Comparison of ENCODE assay signal across 8 cellular contexts in the genomic region with DNA sequence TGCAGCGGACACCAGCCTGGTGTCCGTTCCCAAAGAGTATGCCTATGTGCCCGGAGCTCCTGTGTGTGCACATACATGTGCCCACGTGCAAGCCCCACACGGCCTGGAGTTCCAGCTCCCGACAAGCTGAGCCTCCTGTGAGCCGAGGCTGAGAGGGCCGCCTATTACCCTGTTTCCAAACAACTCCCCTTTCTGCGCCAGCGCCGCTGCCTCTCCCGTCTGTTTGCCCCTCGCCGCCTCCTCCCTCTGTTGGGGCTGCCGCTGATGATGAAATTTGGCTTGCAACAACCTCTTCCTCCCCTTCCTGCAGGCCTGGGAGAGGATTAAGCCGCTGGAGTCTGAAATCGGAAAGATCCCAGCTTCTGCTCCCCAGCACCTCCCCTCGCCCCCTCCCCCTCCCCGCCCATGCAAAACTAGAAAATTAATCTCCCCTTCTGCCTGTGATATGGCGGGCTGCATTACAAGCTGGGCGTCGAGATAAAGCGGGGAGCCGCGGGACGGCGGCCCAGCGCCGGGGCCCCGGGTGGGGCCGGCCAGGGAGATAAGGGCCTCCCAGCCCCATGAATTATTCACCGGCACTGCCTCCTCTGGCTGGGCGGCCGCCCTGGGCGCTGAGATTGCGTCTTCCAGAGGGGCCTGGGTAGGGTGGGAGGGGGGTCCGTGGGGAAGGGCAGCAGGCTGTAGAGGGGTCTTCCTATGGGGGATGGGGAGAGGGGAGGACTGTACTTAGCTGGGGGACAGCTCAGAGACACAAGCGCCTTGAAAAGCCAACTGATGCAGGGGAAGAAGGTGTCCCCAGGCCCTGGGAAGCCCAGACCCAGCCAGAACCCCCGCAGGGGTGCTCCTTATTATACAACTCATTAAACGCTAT. TPM values are rescaled to one million over a fixed set of nuclear protein-coding genes. Genes with fewer than 3 reads are reported as not detected.
DNase-seq lines count a peak whose midpoint lies in the region; ATAC-seq lines count a peak whose summit lies in the region.

No MANE protein-coding gene starts in this region.

- no peaks in the 10 kb centered on the region for H4K20me1 ChIP-seq in GM23248 (ENCODE audit: insufficient read depth)

- H3K36me3 Mint-ChIP-seq in T-helper 17 cell (ENCODE audit: low read depth), result peaks cover 15% of the 10 kb centered on the region

- intact Hi-C loops in Right ventricle myocardium superior (cut with DNase I), result no loop called here

- DNase-seq in GM23248 (peak; percentile 75), SIG-M5 treated with dmso at 0.1 percent for 504 hours (lab: John Stamatoyannopoulos, UW; ENCODE audit: unreplicated experiment) (peak; percentile 94), Right ventricle myocardium superior (peak; percentile 86), T-helper 17 cell (no peak), G401 (ENCODE audit: low spot score) (no peak)
- no peak for DNase-seq in activated CD4-positive, CD25-positive, alpha-beta regulatory T cell (lab: John Stamatoyannopoulos, UW)

- peak overlapping the region; percentile 23 for H3K9ac ChIP-seq in GM23248
- H3K9ac ChIP-seq in rectal smooth muscle tissue (ENCODE audit: low read length), result no peak overlapping the region

- H3K27me3 ChIP-seq in GM23248 (replicated peaks; ENCODE audit: insufficient read depth), result peaks cover 9% of the 10 kb centered on the region; the same call in 1 of the 2 replicates
- H3K27me3 ChIP-seq in rectal smooth muscle tissue (ENCODE audit: control insufficient read depth, insufficient read depth, low read length), result peaks cover 3% of the 10 kb centered on the region

- H3K79me2 ChIP-seq in GM23248 (ENCODE audit: insufficient read depth), result no peaks in the 10 kb centered on the region

- no peak overlapping the region for H3K27ac Mint-ChIP-seq in T-helper 17 cell

- ATAC-seq in Right ventricle myocardium superior (ENCODE audit: poor library complexity), result peak; percentile 88
- no peak for ATAC-seq in GM21447 (IDR thresholded peaks at IDR 0.05; ENCODE audit: unreplicated experiment)
- ATAC-seq in T-helper 17 cell, result no peak

- H3K4me3 ChIP-seq in GM23248 (peak overlapping the region; percentile 59), rectal smooth muscle tissue (ENCODE audit: low read length) (peak overlapping the region; percentile 38)

- peak overlapping the region; percentile 92 for H2AFZ ChIP-seq in GM23248

- H3K36me3 ChIP-seq in GM23248 (ENCODE audit: low read depth) (no peaks in the 10 kb centered on the region), rectal smooth muscle tissue (ENCODE audit: control insufficient read depth, insufficient read depth, low read length) (no peaks in the 10 kb centered on the region)

- H3K4me2 ChIP-seq in GM23248 (ENCODE audit: unreplicated experiment), result peak overlapping the region; percentile 89

- no peaks in the 10 kb centered on the region for H3F3A ChIP-seq in GM23248 (ENCODE audit: insufficient read depth)

- H3K27ac ChIP-seq in GM23248 (no peak overlapping the region), rectal smooth muscle tissue (ENCODE audit: low read depth, low read length) (no peak overlapping the region)

- H3K4me1 Mint-ChIP-seq in T-helper 17 cell, result peaks cover 7% of the 10 kb centered on the region

- in situ Hi-C loops in GM23248 (cut with MboI) (loop anchor here (10.0 to 25.0 kb wide), 2 partner anchors 188 to 276 kb away; no protein-coding TSS in a partner anchor), G401 (cut with HindIII; ENCODE audit: low sequenced_read_pairs) (no loop called here)

- H3K9me2 ChIP-seq in GM23248 (ENCODE audit: insufficient read depth), result no peaks in the 10 kb centered on the region

- H3K4me1 ChIP-seq in GM23248 (ENCODE audit: insufficient read depth) (no peaks in the 10 kb centered on the region), rectal smooth muscle tissue (ENCODE audit: control insufficient read depth, insufficient read depth, low read length) (no peaks in the 10 kb centered on the region)

- 11 to 13% methylated on average over 35 to 40 of the region's 40 CpGs for WGBS in GM23248 (ENCODE audit: low coverage in 1 of 2, low lambda C conversion rate in 2 of 2, missing lambda C conversion rate in 2 of 2), 2 experiments

- H3K9me3 ChIP-seq in GM23248 (ENCODE audit: low read depth), result no peaks in the 10 kb centered on the region
- H3K9me3 ChIP-seq in T-helper 17 cell (ENCODE audit: control insufficient read depth, low read length, poor library complexity, severe bottlenecking), result no peaks in the 10 kb centered on the region

- peaks cover 67% of the 10 kb centered on the region for H3K27me3 Mint-ChIP-seq in T-helper 17 cell

- no peak overlapping the region for H3K4me3 Mint-ChIP-seq in T-helper 17 cell

RNA-seq across cellular contexts. Expression of a gene that starts 6.8 kb away (rescaled TPM):
- 0.13 and 1.9 TPM in 2 replicates for total RNA-seq in GM23248 (2014; rRNA removed; shearing (Covaris generic))
- polyA plus RNA-seq in GM23248 (2016; fragmentation: Nextera tagmentation; extraction: Ambion mirVana), result 0.95 and 1.4 TPM in 2 replicates
- total RNA-seq in Right ventricle myocardium superior, result 1.6 TPM
- 1 to 10 TPM in 1 of 2 donors, under 1 TPM in 1; 0.17 to 1.1 TPM for total RNA-seq in T-helper 17 cell
- 9.2 and 13.1 TPM in 2 replicates for total RNA-seq in G401 (2014; rRNA removed; shearing (Covaris generic))

RNA-seq across cellular contexts. Expression of a gene that starts 25.4 kb away (rescaled TPM):
- 55.4 and 63.5 TPM in 2 replicates for total RNA-seq in GM23248 (2014; rRNA removed; shearing (Covaris generic))
- polyA plus RNA-seq in GM23248 (2016; fragmentation: Nextera tagmentation; extraction: Ambion mirVana), result 35.4 and 35.7 TPM in 2 replicates
- 5.6 TPM for total RNA-seq in Right ventricle myocardium superior
- total RNA-seq in T-helper 17 cell, result 1 to 10 TPM; 6.8 to 7.3 TPM
- 115 and 125 TPM in 2 replicates for total RNA-seq in G401 (2014; rRNA removed; shearing (Covaris generic))

RNA-seq across cellular contexts. Expression of a gene that starts 34.5 kb away (rescaled TPM):
- total RNA-seq in GM23248 (2014; rRNA removed; shearing (Covaris generic)), result 41.9 and 48.3 TPM in 2 replicates
- 6.4 and 8.2 TPM in 2 replicates for polyA plus RNA-seq in GM23248 (2016; fragmentation: Nextera tagmentation; extraction: Ambion mirVana)
- total RNA-seq in Right ventricle myocardium superior, result 14.3 TPM
- total RNA-seq in T-helper 17 cell, result 10 to 100 TPM; 74.0 to 93.6 TPM
- 39.1 and 68.1 TPM in 2 replicates for total RNA-seq in G401 (2014; rRNA removed; shearing (Covaris generic))

RNA-seq across cellular contexts. Expression of a gene that starts 53.2 kb away (rescaled TPM):
- 0.13 TPM in 1 of 2 replicates, not detected in the other for total RNA-seq in GM23248 (2014; rRNA removed; shearing (Covaris generic))
- not detected in 2 replicates for polyA plus RNA-seq in GM23248 (2016; fragmentation: Nextera tagmentation; extraction: Ambion mirVana)
- total RNA-seq in Right ventricle myocardium superior (38.3 TPM), T-helper 17 cell (1 to 10 TPM in 1 of 2 donors, under 1 TPM in 1; 0.77 to 1.0 TPM)
- total RNA-seq in G401 (2014; rRNA removed; shearing (Covaris generic)), result not detected in 2 replicates

Comparison
In these comparisons a context has a peak if more than half of its experiments do, and no peak if none do; other contexts are left out.
1. DNase-seq: peak in GM23248 (single experiment), SIG-M5 treated with dmso at 0.1 percent for 504 hours (single experiment) and Right ventricle myocardium superior (single experiment); none in T-helper 17 cell (0 of 3), activated CD4-positive, CD25-positive, alpha-beta regulatory T cell (0 of 4) and G401 (single experiment).